Comparison of ENCODE assay signal across 8 cellular contexts in genomic region chr1:151512326-151512725, GRCh38.
DNase-seq lines count a peak whose midpoint lies in the region; ATAC-seq and TF ChIP-seq lines count a peak whose summit lies in the region.

No MANE protein-coding gene starts in this region.

- H3K36me3 ChIP-seq in HUES48 (ENCODE audit: control insufficient read depth, insufficient read depth, low read length) (no peaks in the 10 kb centered on the region), muscle layer of duodenum (ENCODE audit: control insufficient read depth in 1 of 2, insufficient read depth in 2 of 2, low read length in 2 of 2) (no peaks in the 10 kb centered on the region)

- peaks cover 3% of the 10 kb centered on the region for H3K36me3 Mint-ChIP-seq in central memory CD8-positive, alpha-beta T cell (ENCODE audit: insufficient read depth)

- H3K4me1 ChIP-seq in HUES48 (ENCODE audit: control insufficient read depth, insufficient read depth, low read length) (peaks cover 47% of the 10 kb centered on the region), muscle layer of duodenum (ENCODE audit: control insufficient read depth in 1 of 2, insufficient read depth in 2 of 2, low read length in 2 of 2) (peaks cover 11 to 17% of the 10 kb centered on the region in 2 donors)

- no peaks in the 10 kb centered on the region for H3K27me3 ChIP-seq in HUES48 (ENCODE audit: control insufficient read depth, insufficient read depth, low read length)
- H3K27me3 ChIP-seq in muscle layer of duodenum (ENCODE audit: low read depth, low read length), result no peaks in the 10 kb centered on the region

- H3K27ac ChIP-seq in C4-2B, result peak overlapping the region; percentile 89
- peak overlapping the region; percentile 86 for H3K27ac ChIP-seq in HUES48 (ENCODE audit: low read depth, low read length)
- H3K27ac ChIP-seq in muscle layer of duodenum (ENCODE audit: low read length), result peak overlapping the region; percentile 92

- TF ChIP-seq CTCF in C4-2B (conservative IDR thresholded peaks at IDR 0.05), result no peak

- DNase-seq in central memory CD8-positive, alpha-beta T cell (ENCODE audit: low spot score in 2 of 2), result no peak
- DNase-seq in NOMO-1 treated with dmso at 0.1 percent for 144 hours (lab: John Stamatoyannopoulos, UW; ENCODE audit: unreplicated experiment) (no peak), DMS153 (lab: John Stamatoyannopoulos, UW) (no peak)
- DNase-seq in stimulated activated CD8-positive, alpha-beta memory T cell treated with anti-CD3 and anti-CD28 coated beads, Interleukin-4, amount 100 ng/mL, for 48 hours, result no peak

- ATAC-seq in central memory CD8-positive, alpha-beta T cell (replicated peaks; ENCODE audit: extremely low read depth, poor library complexity, severe bottlenecking), result no peak
- no peak for ATAC-seq in GM18873 (IDR thresholded peaks at IDR 0.05; ENCODE audit: low FRiP score, unreplicated experiment)

- H3K4me3 ChIP-seq in HUES48 (ENCODE audit: low read depth, low read length) (peak overlapping the region; percentile 61), muscle layer of duodenum (ENCODE audit: low read depth in 1 of 2, low read length in 2 of 2) (peak overlapping the region in 1 of 2 donors; percentile 67)

- no peak overlapping the region for H3K9ac ChIP-seq in HUES48 (ENCODE audit: low read depth, low read length)

- peaks cover 16% of the 10 kb centered on the region for H3K4me1 Mint-ChIP-seq in central memory CD8-positive, alpha-beta T cell

- H3K4me3 Mint-ChIP-seq in central memory CD8-positive, alpha-beta T cell, result peak overlapping the region; percentile 96

- no peaks in the 10 kb centered on the region for H3K27me3 Mint-ChIP-seq in central memory CD8-positive, alpha-beta T cell

- no peaks in the 10 kb centered on the region for H3K9me3 Mint-ChIP-seq in central memory CD8-positive, alpha-beta T cell

- no peak overlapping the region for H3K27ac Mint-ChIP-seq in central memory CD8-positive, alpha-beta T cell (ENCODE audit: low read depth)

- H3K9me3 ChIP-seq in HUES48 (ENCODE audit: control insufficient read depth, insufficient read depth, low read length) (no peaks in the 10 kb centered on the region), muscle layer of duodenum (ENCODE audit: control insufficient read depth in 1 of 2, low read length in 2 of 2) (no peaks in the 10 kb centered on the region)
